In the genomic region with DNA sequence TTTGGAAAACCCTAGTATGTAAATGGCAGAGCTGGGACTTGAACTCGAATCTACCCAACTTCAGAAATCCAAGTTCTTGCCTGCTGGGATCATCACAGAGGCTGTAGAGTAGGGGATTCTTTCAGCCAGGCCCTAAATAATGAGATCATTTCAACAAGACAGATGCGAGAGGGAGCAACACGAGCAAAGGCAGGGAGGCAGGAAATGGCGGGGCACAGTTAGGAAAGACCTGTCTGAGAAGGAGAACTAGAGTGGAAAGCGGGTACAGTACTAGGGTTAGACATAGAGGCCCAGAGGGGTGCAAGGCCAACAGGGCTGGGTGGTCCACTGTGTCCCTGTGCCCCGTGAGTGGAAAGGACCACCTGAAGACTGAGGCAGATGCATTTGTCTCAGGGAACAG, we compare ENCODE assay signal across 16 cellular contexts. TPM values are rescaled to one million over a fixed set of nuclear protein-coding genes. Genes with fewer than 3 reads are reported as not detected.
DNase-seq lines count a peak whose midpoint lies in the region; ATAC-seq and TF ChIP-seq lines count a peak whose summit lies in the region.
"Had no signal": no experiment of that assay in that cellular context is flagged by ENCODE, and none has a peak within 500 bp of the region (broad histone marks: within the 10 kb centered on the region; RNA-seq: fewer than 3 reads in every experiment).

No MANE protein-coding gene starts in this region.

- ATAC-seq in RWPE2 (ENCODE audit: low read depth) (no peak), left lobe of liver (no peak)
- ATAC-seq: Right ventricle myocardium inferior had no signal

- peaks cover 45% of the 10 kb centered on the region for H3K4me1 ChIP-seq in RWPE2 (ENCODE audit: insufficient read depth, poor library complexity, severe bottlenecking)

- H3K27ac ChIP-seq in RWPE2 (ENCODE audit: poor library complexity, severe bottlenecking) = peak overlapping the region; percentile 98
- H3K27ac ChIP-seq in substantia nigra (ENCODE audit: low read depth, low read length, poor library complexity, severe bottlenecking) = peak overlapping the region; percentile 99
- H3K27ac ChIP-seq: cardiac muscle cell, testis had no signal

- DNase-seq in SKM-1 treated with dmso at 0.1 percent for 144 hours (lab: John Stamatoyannopoulos, UW; ENCODE audit: unreplicated experiment) = peak; percentile 12
- no peak for DNase-seq in SKM-1 (lab: John Stamatoyannopoulos, UW; ENCODE audit: unreplicated experiment)
- no peak for DNase-seq in RWPE2 (ENCODE audit: low spot score)
- DNase-seq in kidney tubule cell (ENCODE audit: low spot score) = peak; percentile 13
- no peak for DNase-seq in substantia nigra (lab: John Stamatoyannopoulos, UW)
- no peak for DNase-seq in left lobe of liver (ENCODE audit: low spot score)
- DNase-seq in stimulated activated CD4-positive, alpha-beta T cell treated with anti-CD3 and anti-CD28 coated beads, Interleukin-15, amount 100 ng/mL, for 24 hours = no peak
- no peak for DNase-seq in A172 (ENCODE audit: low spot score)
- DNase-seq: activated CD4-positive, alpha-beta T cell treated with anti-CD3 and anti-CD28 coated beads for 4 hours; activated T-cell treated with anti-CD3 and anti-CD28 coated beads for 4 hours; NCI-H146; NCI-H510A; T1000; testis had no signal

- TF ChIP-seq CTCF in RWPE2 (IDR thresholded peaks at IDR 0.05; ENCODE audit: poor library complexity, severe bottlenecking) = no peak

- no peaks in the 10 kb centered on the region for H3K9me3 ChIP-seq in RWPE2 (ENCODE audit: severe bottlenecking)
- H3K9me3 ChIP-seq: testis had no signal

- H3K27me3 ChIP-seq in RWPE2 (ENCODE audit: insufficient read depth, poor library complexity, severe bottlenecking) = no peaks in the 10 kb centered on the region
- H3K27me3 ChIP-seq: cardiac muscle cell, testis had no signal

- no peak overlapping the region for H3K4me3 ChIP-seq in RWPE2 (ENCODE audit: severe bottlenecking)
- H3K4me3 ChIP-seq: cardiac muscle cell, testis had no signal

- no peaks in the 10 kb centered on the region for H3K36me3 ChIP-seq in RWPE2 (ENCODE audit: low read depth)
- H3K36me3 ChIP-seq: cardiac muscle cell had no signal

RNA-seq across cellular contexts. Expression of gene MVB12B, which starts 46.1 kb away (rescaled TPM):
- total RNA-seq in left lobe of liver = 8.8 TPM
- 10.7 TPM in 2 replicates for total RNA-seq in A172 (2014; rRNA removed; shearing (Covaris generic))

Comparison
In these comparisons a context has a peak if more than half of its experiments do, and no peak if none do; other contexts are left out.
1. DNase-seq: peak in SKM-1 treated with dmso at 0.1 percent for 144 hours (single experiment) and kidney tubule cell (single experiment); none in SKM-1 (single experiment), RWPE2 (single experiment), substantia nigra (0 of 49), left lobe of liver (single experiment), stimulated activated CD4-positive, alpha-beta T cell treated with anti-CD3 and anti-CD28 coated beads, Interleukin-15, amount 100 ng/mL, for 24 hours (single experiment) and A172 (single experiment).